ENCODE assay signal across 21 cellular contexts in genomic region chr10:28283251-28283650, GRCh38. TPM values are rescaled to one million over a fixed set of nuclear protein-coding genes. Genes with fewer than 3 reads are reported as not detected.
DNase-seq lines count a peak whose midpoint lies in the region; ATAC-seq and TF ChIP-seq lines count a peak whose summit lies in the region.
"Had no signal": no experiment of that assay in that cellular context is flagged by ENCODE, and none has a peak within 500 bp of the region (broad histone marks: within the 10 kb centered on the region; RNA-seq: fewer than 3 reads in every experiment).

No MANE protein-coding gene starts in this region.

- CTCF ChIA-PET in OCI-LY7 (lab: Charles Lee; ENCODE audit: unreplicated experiment): no interaction called here

- ATAC-seq in central memory CD8-positive, alpha-beta T cell (replicated peaks; ENCODE audit: extremely low read depth, poor library complexity, severe bottlenecking): no peak
- peak; percentile 28 for ATAC-seq in left lung
- no peak for ATAC-seq in HG03095 (IDR thresholded peaks at IDR 0.05; ENCODE audit: unreplicated experiment)
- ATAC-seq: CD8-positive, alpha-beta T cell; GM23338 had no signal

- peaks cover 21% of the 10 kb centered on the region for H3K4me1 Mint-ChIP-seq in central memory CD8-positive, alpha-beta T cell

- H3K9me3 Mint-ChIP-seq in central memory CD8-positive, alpha-beta T cell: no peaks in the 10 kb centered on the region
- H3K9me3 Mint-ChIP-seq: CD8-positive, alpha-beta T cell; GM23338; IgD-negative memory B cell had no signal

- H2AFZ ChIP-seq in OCI-LY7 (ENCODE audit: low read length): peak overlapping the region; percentile 39; the same call in 1 of the 2 replicates
- H2AFZ ChIP-seq: GM23338 had no signal

- H3K4me3 Mint-ChIP-seq in central memory CD8-positive, alpha-beta T cell: no peak overlapping the region
- H3K4me3 Mint-ChIP-seq: CD8-positive, alpha-beta T cell; GM23338; IgD-negative memory B cell had no signal

- H3K79me2 ChIP-seq in OCI-LY7 (ENCODE audit: insufficient read depth, low read depth, low read length): peaks cover 46% of the 10 kb centered on the region; the same call in 1 of the 2 replicates

- H3K27ac Mint-ChIP-seq in central memory CD8-positive, alpha-beta T cell (ENCODE audit: low read depth): peak overlapping the region; percentile 32
- H3K27ac Mint-ChIP-seq: CD8-positive, alpha-beta T cell had no signal

- intact Hi-C loops in OCI-LY7 (cut with micrococcal nuclease; ENCODE audit: unreplicated experiment): loop anchor here (2.0 kb wide), 1 partner anchor 250 kb away; the partner anchor contains the start of gene WAC
- intact Hi-C loops in left lung (cut with DNase I): no loop called here
- intact Hi-C loops in tibial artery (cut with DNase I; ENCODE audit: low total_unique reads): no loop called here

- DNase-seq in OCI-LY7 (ENCODE audit: low spot score): no peak
- no peak for DNase-seq in central memory CD8-positive, alpha-beta T cell (ENCODE audit: low spot score in 2 of 2)
- no peak for DNase-seq in left lung
- DNase-seq in tibial artery: no peak
- no peak for DNase-seq in NCI-H2196 (lab: John Stamatoyannopoulos, UW; ENCODE audit: unreplicated experiment)
- DNase-seq in NCI-H1930 (lab: John Stamatoyannopoulos, UW): no peak
- DNase-seq: C1 segment of cervical spinal cord; Calu3; CD8-positive, alpha-beta T cell; DMS153; HCEC 1CT; NCI-H1105; NCI-H2081; NCI-H2171 treated with DMSO at 0.1 percent for 48 hours; NCI-H446; NCI-H526; OCI-M1; SJCRH30 had no signal

- POLR2A ChIA-PET in OCI-LY7 (lab: Charles Lee): interaction anchor here (0.6 to 2.4 kb wide), 14 partner anchors 9 to 98 kb away, joined by 3 to 16 read pairs (median 4); no protein-coding TSS in a partner anchor

- no peak for TF ChIP-seq CTCF in OCI-LY7 (conservative IDR thresholded peaks at IDR 0.05; ENCODE audit: low read length)
- no peak for TF ChIP-seq CTCF in left lung (IDR thresholded peaks at IDR 0.05)
- no peak for TF ChIP-seq CTCF in tibial artery (IDR thresholded peaks at IDR 0.05)

- peak overlapping the region; percentile 74 for H3K4me2 ChIP-seq in OCI-LY7 (ENCODE audit: low read length)
- H3K4me2 ChIP-seq: GM23338 had no signal

- no TSS peak for BruUV-seq in OCI-LY7 (replicated peaks; lab: Mats Ljungman, UMichigan)

- H4K20me1 ChIP-seq in OCI-LY7 (ENCODE audit: insufficient read depth, low read length): no peaks in the 10 kb centered on the region

- H3K27ac ChIP-seq in OCI-LY7 (ENCODE audit: low read depth, low read length, poor library complexity, severe bottlenecking) (peak overlapping the region; percentile 97), left lung (no peak overlapping the region), tibial artery (peak overlapping the region; percentile 64 to 73)

- peak overlapping the region; percentile 63 for H3K4me3 ChIP-seq in OCI-LY7 (ENCODE audit: low read depth, low read length, poor library complexity, severe bottlenecking)
- H3K4me3 ChIP-seq in left lung: no peak overlapping the region
- no peak overlapping the region for H3K4me3 ChIP-seq in tibial artery
- H3K4me3 ChIP-seq: GM23338, SJCRH30 had no signal

- no peaks in the 10 kb centered on the region for H3K9me2 ChIP-seq in OCI-LY7 (ENCODE audit: insufficient read depth, low read length)

- H3K27me3 ChIP-seq in left lung (no peaks in the 10 kb centered on the region), tibial artery (no peaks in the 10 kb centered on the region)
- H3K27me3 ChIP-seq: SJCRH30 had no signal

- no peaks in the 10 kb centered on the region for H3K36me3 Mint-ChIP-seq in central memory CD8-positive, alpha-beta T cell (ENCODE audit: insufficient read depth)

- no peaks in the 10 kb centered on the region for H3K36me3 ChIP-seq in OCI-LY7 (ENCODE audit: insufficient read depth, low read length)
- no peaks in the 10 kb centered on the region for H3K36me3 ChIP-seq in left lung
- H3K36me3 ChIP-seq in tibial artery: no peaks in the 10 kb centered on the region
- H3K36me3 ChIP-seq: SJCRH30 had no signal

- H3K4me1 ChIP-seq in OCI-LY7 (ENCODE audit: insufficient read depth, low read length, poor library complexity, severe bottlenecking) (peaks cover 84% of the 10 kb centered on the region), left lung (peaks cover 0 to 13% of the 10 kb centered on the region in 2 donors), tibial artery (peaks cover 0 to 91% (median 34%) of the 10 kb centered on the region in 4 donors)

- H3K27me3 Mint-ChIP-seq in central memory CD8-positive, alpha-beta T cell: no peaks in the 10 kb centered on the region

- H3K9me3 ChIP-seq in OCI-LY7 (ENCODE audit: low read length) (no peaks in the 10 kb centered on the region), left lung (no peaks in the 10 kb centered on the region), tibial artery (no peaks in the 10 kb centered on the region)
- H3K9me3 ChIP-seq: SJCRH30 had no signal

RNA-seq across cellular contexts. Expression of gene MPP7, which starts 19.6 kb away (rescaled TPM):
- total RNA-seq in OCI-LY7 (2014; rRNA removed; shearing (Covaris generic)): 15.0 and 20.4 TPM in 2 replicates
- 19.6 and 26.4 TPM in 2 replicates for total RNA-seq in OCI-LY7 (2022)
- total RNA-seq in left lung: 10 to 100 TPM; 28.3 to 38.3 TPM

Comparison
In these comparisons a context has a peak if more than half of its experiments do, and no peak if none do; other contexts are left out.
1. H3K27ac ChIP-seq: peak in OCI-LY7 (single experiment) and tibial artery (2 of 2); none in left lung (0 of 2).